Comparison of ENCODE assay signal across 27 cellular contexts in the genomic region with DNA sequence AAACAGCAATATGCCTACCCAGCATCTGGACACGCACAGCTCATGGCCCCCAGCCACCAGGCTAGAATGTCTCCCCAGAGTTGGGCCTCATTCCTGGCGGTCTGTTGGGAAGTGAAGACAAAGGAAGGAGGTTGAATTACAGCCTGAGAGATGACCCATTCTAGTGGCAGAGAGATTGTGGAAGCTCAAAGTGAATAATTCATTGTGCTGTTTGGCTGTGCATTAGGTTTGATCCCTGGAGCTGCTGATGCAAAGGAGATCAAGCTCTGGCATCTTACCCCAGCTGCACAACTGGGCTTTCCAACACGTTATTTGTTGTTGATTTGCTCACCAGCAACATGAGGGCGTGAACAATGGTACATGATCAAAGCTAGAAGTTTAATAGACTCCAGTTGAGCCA.
"Had no signal": no experiment of that assay in that cellular context is flagged by ENCODE, and none has a peak within 500 bp of the region (broad histone marks: within the 10 kb centered on the region; RNA-seq: fewer than 3 reads in every experiment).

No MANE protein-coding gene starts in this region.

- H3K36me3 Mint-ChIP-seq: naive B cell; natural killer cell; stimulated activated naive B cell treated with anti-CD40 and anti-IgM and Interleukin-4, amounts not matched to agents 10 μg/mL and 1 μg/mL and 100 μg/mL, for 72 hours had no signal

- H3K27ac Mint-ChIP-seq: naive B cell; natural killer cell; stimulated activated naive B cell treated with anti-CD40 and anti-IgM and Interleukin-4, amounts not matched to agents 10 μg/mL and 1 μg/mL and 100 μg/mL, for 72 hours had no signal

- H3K9me3 Mint-ChIP-seq: naive B cell; natural killer cell; stimulated activated naive B cell treated with anti-CD40 and anti-IgM and Interleukin-4, amounts not matched to agents 10 μg/mL and 1 μg/mL and 100 μg/mL, for 72 hours had no signal

- H3K27me3 ChIP-seq: left lung, pancreas, stomach, testis, thyroid gland, transverse colon, upper lobe of left lung, vagina had no signal

- H3K4me1 ChIP-seq: left lung, lower lobe of right lung, pancreas, prostate gland, thyroid gland, transverse colon, upper lobe of left lung had no signal

- H3K4me3 ChIP-seq: left lung, lower lobe of right lung, pancreas, prostate gland, skin epidermis, stomach, testis, thyroid gland, transverse colon, upper lobe of left lung, vagina had no signal

- H3K4me1 Mint-ChIP-seq: naive B cell, natural killer cell had no signal

- H3K9me3 ChIP-seq: left lung, lower lobe of right lung, pancreas, prostate gland, stomach, testis, thyroid gland, transverse colon, upper lobe of left lung, vagina had no signal

- H3K27ac ChIP-seq: left lung, lower lobe of right lung, pancreas, prostate gland, stomach, testis, thyroid gland, transverse colon, upper lobe of left lung, vagina had no signal

- H3K4me3 Mint-ChIP-seq: naive B cell; natural killer cell; stimulated activated naive B cell treated with anti-CD40 and anti-IgM and Interleukin-4, amounts not matched to agents 10 μg/mL and 1 μg/mL and 100 μg/mL, for 72 hours had no signal

- H3K36me3 ChIP-seq: left lung, lower lobe of right lung, pancreas, prostate gland, stomach, thyroid gland, transverse colon, upper lobe of left lung, vagina had no signal

- DNase-seq: hippocampal formation; left cardiac atrium; left lung; lower lobe of right lung; mammary epithelial cell; mesenchymal stem cell; naive B cell; natural killer cell; nucleus accumbens; pancreas; posterior cingulate gyrus; retina; right cardiac atrium; stimulated activated CD4-positive, alpha-beta T cell treated with anti-CD3 and anti-CD28 coated beads, Interleukin-12 subunit alpha, Interleukin-12 subunit beta, amount 100 ng/mL, for 4 hours; stimulated activated CD4-positive, alpha-beta T cell treated with anti-CD3 and anti-CD28 coated beads, Interleukin-15, amount 100 ng/mL, for 24 hours; stimulated activated CD4-positive, alpha-beta T cell treated with anti-CD3 and anti-CD28 coated beads, Interleukin-2, amount 100 ng/mL, for 24 hours; stimulated activated CD4-positive, alpha-beta T cell treated with anti-CD3 and anti-CD28 coated beads, Interleukin-4, amount 100 ng/mL, for 1 hour; stimulated activated naive B cell treated with anti-CD40 and anti-IgM and Interleukin-4, amounts not matched to agents 10 μg/mL and 1 μg/mL and 100 μg/mL, for 72 hours; stimulated activated naive CD8-positive, alpha-beta T cell treated with anti-CD3 and anti-CD28 coated beads, Interleukin-15, Interleukin-2, amounts not matched to agents 100 U/mL and 50 U/mL, for 24 hours; stomach; testis; thyroid gland; transverse colon; upper lobe of left lung had no signal
